ENCODE assay signal across 31 cellular contexts in genomic region chr1:246519514-246519913, GRCh38. TPM values are rescaled to one million over a fixed set of nuclear protein-coding genes. Genes with fewer than 3 reads are reported as not detected.
A peak's percentile ranks its signal among the peaks of the same experiment; 100 is the strongest.
DNase-seq lines count a peak whose midpoint lies in the region; ATAC-seq and TF ChIP-seq lines count a peak whose summit lies in the region.
"Had no signal": no experiment of that assay in that cellular context is flagged by ENCODE, and none has a peak within 500 bp of the region (broad histone marks: within the 10 kb centered on the region; RNA-seq: fewer than 3 reads in every experiment).

No MANE protein-coding gene starts in this region.

- H3K36me3 ChIP-seq in endodermal cell (ENCODE audit: control insufficient read depth, insufficient read depth, low read length): no peaks in the 10 kb centered on the region
- H3K36me3 ChIP-seq: BE2C, BLaER1 had no signal

- peaks cover 13% of the 10 kb centered on the region for H3K36me3 Mint-ChIP-seq in activated CD8-positive, alpha-beta memory T cell treated with anti-CD3 and anti-CD28 coated beads, Interleukin-2, amount 10 ng/mL, durations not matched to agents 7 days and 5 days
- no peaks in the 10 kb centered on the region for H3K36me3 Mint-ChIP-seq in endodermal cell (ENCODE audit: low read depth)
- H3K36me3 Mint-ChIP-seq: CD14-positive monocyte; CD4-positive, CD25-positive, alpha-beta regulatory T cell; CD8-positive, alpha-beta T cell had no signal

- H3K27ac ChIP-seq in endodermal cell (ENCODE audit: low read depth, low read length): no peak overlapping the region
- H3K27ac ChIP-seq: 22Rv1; A549; BLaER1; BLaER1 treated with 17β-estradiol and CSF1 and Interleukin-3, amounts not matched to agents 10 nM and 100 nM; C4-2B had no signal

- no peak overlapping the region for H3K27ac Mint-ChIP-seq in activated CD8-positive, alpha-beta memory T cell treated with anti-CD3 and anti-CD28 coated beads, Interleukin-2, amount 10 ng/mL, durations not matched to agents 7 days and 5 days
- H3K27ac Mint-ChIP-seq in endodermal cell: no peak overlapping the region
- H3K27ac Mint-ChIP-seq: B cell; CD14-positive monocyte; CD4-positive, alpha-beta memory T cell; CD4-positive, alpha-beta T cell; CD4-positive, CD25-positive, alpha-beta regulatory T cell; CD8-positive, alpha-beta memory T cell; CD8-positive, alpha-beta T cell had no signal

- TF ChIP-seq CTCF in endodermal cell (conservative IDR thresholded peaks at IDR 0.05): no peak

- H3K4me1 ChIP-seq in endodermal cell (ENCODE audit: control insufficient read depth, insufficient read depth, low read length): no peaks in the 10 kb centered on the region
- H3K4me1 ChIP-seq: A549; BE2C; BLaER1; BLaER1 treated with 17β-estradiol and CSF1 and Interleukin-3, amounts not matched to agents 10 nM and 100 nM; Caco-2 had no signal

- H3K9me3 Mint-ChIP-seq in activated CD8-positive, alpha-beta memory T cell treated with anti-CD3 and anti-CD28 coated beads, Interleukin-2, amount 10 ng/mL, durations not matched to agents 7 days and 5 days (ENCODE audit: low read depth): peaks cover 12% of the 10 kb centered on the region
- peaks cover 32% of the 10 kb centered on the region for H3K9me3 Mint-ChIP-seq in endodermal cell
- H3K9me3 Mint-ChIP-seq: CD4-positive, alpha-beta T cell had no signal

- H3K27me3 Mint-ChIP-seq in activated CD8-positive, alpha-beta memory T cell treated with anti-CD3 and anti-CD28 coated beads, Interleukin-2, amount 10 ng/mL, durations not matched to agents 7 days and 5 days: no peaks in the 10 kb centered on the region
- H3K27me3 Mint-ChIP-seq in endodermal cell (ENCODE audit: insufficient read depth): peaks cover 3% of the 10 kb centered on the region
- H3K27me3 Mint-ChIP-seq: B cell; CD4-positive, alpha-beta memory T cell; CD4-positive, alpha-beta T cell; CD4-positive, CD25-positive, alpha-beta regulatory T cell; CD8-positive, alpha-beta memory T cell had no signal

- H3K27me3 ChIP-seq in endodermal cell (ENCODE audit: control insufficient read depth, insufficient read depth, low read length, poor library complexity, severe bottlenecking): no peaks in the 10 kb centered on the region
- H3K27me3 ChIP-seq: BE2C; BLaER1; BLaER1 treated with 17β-estradiol and CSF1 and Interleukin-3, amounts not matched to agents 10 nM and 100 nM had no signal

- CTCF ChIA-PET in activated CD8-positive, alpha-beta memory T cell treated with anti-CD3 and anti-CD28 coated beads, Interleukin-2, amount 10 ng/mL, durations not matched to agents 7 days and 5 days (lab: Charles Lee): no interaction called here

- peaks cover 15% of the 10 kb centered on the region for H3K9me3 ChIP-seq in endodermal cell (ENCODE audit: control insufficient read depth, low read length)

- ATAC-seq in activated CD8-positive, alpha-beta memory T cell treated with anti-CD3 and anti-CD28 coated beads, Interleukin-2, amount 10 ng/mL, durations not matched to agents 7 days and 5 days: no peak
- ATAC-seq: A549; CD8-positive, alpha-beta T cell had no signal

- peak; percentile 26 for DNase-seq in activated CD8-positive, alpha-beta memory T cell treated with anti-CD3 and anti-CD28 coated beads, Interleukin-2, amount 10 ng/mL, durations not matched to agents 7 days and 5 days
- DNase-seq in activated CD8-positive, alpha-beta memory T cell treated with anti-CD3 and anti-CD28 coated beads for 24 hours: no peak
- DNase-seq in endodermal cell (peak; percentile 17), NCI-H1436 (lab: John Stamatoyannopoulos, UW) (no peak)
- DNase-seq: 8988T; ACHN; AML-193; BE2C; C1 segment of cervical spinal cord; Caco-2; Calu3; CD4-positive, alpha-beta memory T cell; CD4-positive, alpha-beta T cell; CD4-positive, CD25-positive, alpha-beta regulatory T cell; CD8-positive, alpha-beta memory T cell; CD8-positive, alpha-beta T cell; COR-L47; DMS 273 treated with DMSO at 0.1 percent for 48 hours; DMS153; DMS53; DMS79; DMS79 treated with DMSO at 0.1 percent for 48 hours; DND-41; EL had no signal

- WGBS in endodermal cell (ENCODE audit: insufficient coverage in 1 of 2, insufficient read length in 1 of 2), 2 experiments: 100% methylated on average over 1 of the region's 1 CpG; no CpG with 5 or more reads in 1 of the 2 experiments

- H3K4me3 Mint-ChIP-seq in activated CD8-positive, alpha-beta memory T cell treated with anti-CD3 and anti-CD28 coated beads, Interleukin-2, amount 10 ng/mL, durations not matched to agents 7 days and 5 days: no peak overlapping the region
- no peak overlapping the region for H3K4me3 Mint-ChIP-seq in endodermal cell
- H3K4me3 Mint-ChIP-seq: B cell; CD14-positive monocyte; CD4-positive, alpha-beta memory T cell; CD4-positive, alpha-beta T cell; CD4-positive, CD25-positive, alpha-beta regulatory T cell; CD8-positive, alpha-beta memory T cell; CD8-positive, alpha-beta T cell had no signal

- H3K9ac ChIP-seq in endodermal cell (ENCODE audit: extremely low read depth, low read length, poor library complexity, severe bottlenecking): no peak overlapping the region
- H3K9ac ChIP-seq: BLaER1; BLaER1 treated with 17β-estradiol and CSF1 and Interleukin-3, amounts not matched to agents 10 nM and 100 nM had no signal

- H3K4me3 ChIP-seq in endodermal cell (ENCODE audit: low read length): no peak overlapping the region
- H3K4me3 ChIP-seq: A549; BLaER1; BLaER1 treated with 17β-estradiol and CSF1 and Interleukin-3, amounts not matched to agents 10 nM and 100 nM had no signal

- H3K4me1 Mint-ChIP-seq in activated CD8-positive, alpha-beta memory T cell treated with anti-CD3 and anti-CD28 coated beads, Interleukin-2, amount 10 ng/mL, durations not matched to agents 7 days and 5 days: peaks cover 2% of the 10 kb centered on the region
- no peaks in the 10 kb centered on the region for H3K4me1 Mint-ChIP-seq in endodermal cell
- H3K4me1 Mint-ChIP-seq: B cell; CD14-positive monocyte; CD4-positive, CD25-positive, alpha-beta regulatory T cell had no signal

RNA-seq across cellular contexts. Expression of gene SMYD3, which starts 12.4 kb away (rescaled TPM):
- total RNA-seq in activated CD8-positive, alpha-beta memory T cell treated with anti-CD3 and anti-CD28 coated beads, Interleukin-2, amount 10 ng/mL, durations not matched to agents 7 days and 5 days: 10 to 100 TPM; 18.1 to 26.8 TPM
- total RNA-seq in endodermal cell: 10 to 100 TPM; 32.3 to 45.8 TPM
- 54.2 TPM for polyA plus RNA-seq in endodermal cell (2013, experiment 1 of 2)
- polyA plus RNA-seq in endodermal cell (2013, experiment 2 of 2): 60.3 TPM

RNA-seq across cellular contexts. Expression of gene TFB2M, which starts 46.5 kb away (rescaled TPM):
- total RNA-seq in activated CD8-positive, alpha-beta memory T cell treated with anti-CD3 and anti-CD28 coated beads, Interleukin-2, amount 10 ng/mL, durations not matched to agents 7 days and 5 days: 10 to 100 TPM in 1 of 2 experiments, 1 to 10 TPM in 1; 7.2 to 13.9 TPM
- total RNA-seq in endodermal cell: 10 to 100 TPM; 13.2 to 13.7 TPM
- polyA plus RNA-seq in endodermal cell (2013, experiment 1 of 2): 14.2 TPM
- 14.4 TPM for polyA plus RNA-seq in endodermal cell (2013, experiment 2 of 2)

RNA-seq across cellular contexts. Expression of gene CNST, which starts 46.7 kb away (rescaled TPM):
- 10 to 100 TPM; 27.3 to 30.2 TPM for total RNA-seq in activated CD8-positive, alpha-beta memory T cell treated with anti-CD3 and anti-CD28 coated beads, Interleukin-2, amount 10 ng/mL, durations not matched to agents 7 days and 5 days
- 10 to 100 TPM; 14.7 to 20.3 TPM for total RNA-seq in endodermal cell
- polyA plus RNA-seq in endodermal cell (2013, experiment 1 of 2): 11.6 TPM
- 12.0 TPM for polyA plus RNA-seq in endodermal cell (2013, experiment 2 of 2)

Comparison
In these comparisons a context has a peak if more than half of its experiments do, and no peak if none do; other contexts are left out.
1. DNase-seq: peak in activated CD8-positive, alpha-beta memory T cell treated with anti-CD3 and anti-CD28 coated beads, Interleukin-2, amount 10 ng/mL, durations not matched to agents 7 days and 5 days (single experiment) and endodermal cell (single experiment); none in activated CD8-positive, alpha-beta memory T cell treated with anti-CD3 and anti-CD28 coated beads for 24 hours (single experiment) and NCI-H1436 (single experiment).